ENCODE assay signal across 15 cellular contexts in the genomic region with DNA sequence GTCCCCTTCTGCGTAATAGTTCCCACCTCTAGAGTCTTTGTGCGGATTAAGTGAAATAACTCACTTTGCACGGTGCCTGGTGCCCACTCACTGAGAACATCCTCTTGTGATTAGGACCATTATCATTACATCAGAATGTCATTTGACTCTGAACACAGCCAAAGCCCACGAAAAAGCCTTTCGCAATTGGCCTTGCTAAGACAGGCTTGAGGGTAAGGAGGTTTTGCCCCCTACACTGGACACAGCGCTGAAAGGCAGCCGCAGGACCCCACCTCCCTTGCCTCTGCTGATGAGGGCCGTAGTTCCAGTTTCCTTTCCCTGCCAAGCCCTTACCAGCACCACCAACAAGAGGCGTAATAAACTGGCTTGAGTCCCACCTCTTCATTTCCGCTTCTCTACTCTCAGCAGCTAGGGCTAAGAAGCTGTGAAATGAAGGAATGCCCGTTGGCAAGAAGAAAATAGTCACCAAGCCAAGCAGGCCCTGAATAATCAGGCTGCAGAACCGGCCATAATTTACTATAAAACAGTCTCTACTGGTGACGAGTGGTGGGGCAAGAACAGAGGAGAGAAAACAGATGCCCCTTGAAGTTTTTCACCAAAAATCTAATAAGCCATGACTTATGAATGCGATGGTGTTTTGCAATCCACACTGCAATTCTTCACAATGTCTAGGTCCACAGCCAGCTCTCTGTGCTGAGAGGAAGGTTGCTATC. TPM values are rescaled to one million over a fixed set of nuclear protein-coding genes. Genes with fewer than 3 reads are reported as not detected.
DNase-seq lines count a peak whose midpoint lies in the region; ATAC-seq and TF ChIP-seq lines count a peak whose summit lies in the region.
"Had no signal": no experiment of that assay in that cellular context is flagged by ENCODE, and none has a peak within 500 bp of the region (broad histone marks: within the 10 kb centered on the region; RNA-seq: fewer than 3 reads in every experiment).

No MANE protein-coding gene starts in this region.

- no peak overlapping the region for H4K8ac ChIP-seq in mesenchymal stem cell (ENCODE audit: low read length)

- no peaks in the 10 kb centered on the region for H3K36me3 ChIP-seq in mesenchymal stem cell (ENCODE audit: control insufficient read depth in 1 of 2, insufficient read depth in 2 of 2, low read depth in 1 of 2, low read length in 2 of 2)

- no peak overlapping the region for H4K91ac ChIP-seq in mesenchymal stem cell (ENCODE audit: low read length)

- H3K14ac ChIP-seq in mesenchymal stem cell (ENCODE audit: low read length in 2 of 2) = no peak overlapping the region

- ATAC-seq in Right ventricle myocardium inferior = peak; percentile 55
- ATAC-seq in GM21786 (IDR thresholded peaks at IDR 0.05; ENCODE audit: unreplicated experiment) = no peak
- no peak for ATAC-seq in HG02759 (IDR thresholded peaks at IDR 0.05; ENCODE audit: unreplicated experiment)
- ATAC-seq: naive thymus-derived CD4-positive, alpha-beta T cell; stimulated activated naive CD8-positive, alpha-beta T cell treated with anti-CD3 and anti-CD28 coated beads, Interleukin-15, Interleukin-2, amounts not matched to agents 100 U/mL and 50 U/mL, for 24 hours had no signal

- intact Hi-C loops in Right ventricle myocardium inferior (cut with DNase I) (no loop called here), cardiac septum (cut with DNase I) (no loop called here)

- no peaks in the 10 kb centered on the region for H3K79me1 ChIP-seq in mesenchymal stem cell (replicated peaks; ENCODE audit: low read length, poor library complexity, severe bottlenecking)

- peak overlapping the region; percentile 12 for H3K9ac ChIP-seq in mesenchymal stem cell (ENCODE audit: low read length)

- H2AK5ac ChIP-seq in mesenchymal stem cell (ENCODE audit: low read length, severe bottlenecking) = no peak overlapping the region

- H3K18ac ChIP-seq in mesenchymal stem cell (ENCODE audit: low read depth in 1 of 2, low read length in 2 of 2) = no peak overlapping the region

- H3K27me3 ChIP-seq in mesenchymal stem cell (ENCODE audit: control insufficient read depth in 1 of 2, insufficient read depth in 1 of 2, low read length in 2 of 2) = peaks cover 9 to 10% of the 10 kb centered on the region in 2 experiments

- no peak overlapping the region for H3K4me2 ChIP-seq in mesenchymal stem cell (ENCODE audit: low read length, poor library complexity, severe bottlenecking)

- no peak for DNase-seq in Right ventricle myocardium inferior (ENCODE audit: missing footprints)
- DNase-seq in cardiac septum (ENCODE audit: low spot score) = no peak
- DNase-seq in cardiac fibroblast (ENCODE audit: low read depth in 2 of 2) = peak; percentile 65 to 97
- no peak for DNase-seq in mesenchymal stem cell
- DNase-seq in NCI-H226 = no peak
- no peak for DNase-seq in dermis blood vessel endothelial cell
- DNase-seq: activated T-cell treated with anti-CD3 and anti-CD28 coated beads, Interleukin-2, amount 50 U/mL, for 24 hours; H7; MM.1S; naive thymus-derived CD4-positive, alpha-beta T cell; NCI-H82; stimulated activated naive CD8-positive, alpha-beta T cell treated with anti-CD3 and anti-CD28 coated beads, Interleukin-15, Interleukin-2, amounts not matched to agents 100 U/mL and 50 U/mL, for 24 hours; T1000 had no signal

- H3K4me3 ChIP-seq in cardiac fibroblast (replicated peaks in 1 of 2; ENCODE audit: low read depth in 2 of 2, low read length in 2 of 2) (no peak overlapping the region), mesenchymal stem cell (ENCODE audit: insufficient read depth in 1 of 2, low read depth in 1 of 2, low read length in 2 of 2) (no peak overlapping the region)

- H2BK5ac ChIP-seq in mesenchymal stem cell (ENCODE audit: low read depth, low read length, poor library complexity, severe bottlenecking) = no peak overlapping the region

- no peak overlapping the region for H2AFZ ChIP-seq in mesenchymal stem cell (ENCODE audit: low read depth, low read length)

- H3K23ac ChIP-seq in mesenchymal stem cell (ENCODE audit: low read length in 2 of 2) = no peak overlapping the region

- no peaks in the 10 kb centered on the region for H3K9me3 ChIP-seq in mesenchymal stem cell (ENCODE audit: control insufficient read depth, low read length)

- H2BK120ac ChIP-seq in mesenchymal stem cell (ENCODE audit: low read depth, low read length) = no peak overlapping the region

- no peak for TF ChIP-seq CTCF in cardiac fibroblast (IDR thresholded peaks at IDR 0.05; ENCODE audit: low read depth, low read length)

- H3K4me1 ChIP-seq in mesenchymal stem cell (ENCODE audit: control insufficient read depth, insufficient read depth, low read depth, low read length) = no peaks in the 10 kb centered on the region

- H3K27ac ChIP-seq in mesenchymal stem cell (ENCODE audit: low read length, poor library complexity, severe bottlenecking) = no peak overlapping the region

- no peak overlapping the region for H2BK12ac ChIP-seq in mesenchymal stem cell (ENCODE audit: low read length in 2 of 2)

- no peak overlapping the region for H3K4ac ChIP-seq in mesenchymal stem cell (ENCODE audit: low read depth in 1 of 2, low read length in 2 of 2)

- H2BK15ac ChIP-seq in mesenchymal stem cell (ENCODE audit: low read depth, poor library complexity, severe bottlenecking) = no peak overlapping the region

- 92% methylated on average over 13 of the region's 14 CpGs for WGBS in mesenchymal stem cell

RNA-seq across cellular contexts. Expression of a gene that starts 53.1 kb away (rescaled TPM):
- total RNA-seq in Right ventricle myocardium inferior (132 TPM), cardiac septum (160 TPM), dermis blood vessel endothelial cell (54.1 and 77.5 TPM in 2 replicates)
- 53.5 TPM for polyA plus RNA-seq in mesenchymal stem cell (2013, experiment 1 of 2)
- 57.0 TPM for polyA plus RNA-seq in mesenchymal stem cell (2013, experiment 2 of 2)

Comparison
In these comparisons a context has a peak if more than half of its experiments do, and no peak if none do; other contexts are left out.
1. DNase-seq: peak in cardiac fibroblast (2 of 2); none in Right ventricle myocardium inferior (single experiment), cardiac septum (single experiment), mesenchymal stem cell (single experiment), NCI-H226 (single experiment) and dermis blood vessel endothelial cell (single experiment).